In the genomic region with DNA sequence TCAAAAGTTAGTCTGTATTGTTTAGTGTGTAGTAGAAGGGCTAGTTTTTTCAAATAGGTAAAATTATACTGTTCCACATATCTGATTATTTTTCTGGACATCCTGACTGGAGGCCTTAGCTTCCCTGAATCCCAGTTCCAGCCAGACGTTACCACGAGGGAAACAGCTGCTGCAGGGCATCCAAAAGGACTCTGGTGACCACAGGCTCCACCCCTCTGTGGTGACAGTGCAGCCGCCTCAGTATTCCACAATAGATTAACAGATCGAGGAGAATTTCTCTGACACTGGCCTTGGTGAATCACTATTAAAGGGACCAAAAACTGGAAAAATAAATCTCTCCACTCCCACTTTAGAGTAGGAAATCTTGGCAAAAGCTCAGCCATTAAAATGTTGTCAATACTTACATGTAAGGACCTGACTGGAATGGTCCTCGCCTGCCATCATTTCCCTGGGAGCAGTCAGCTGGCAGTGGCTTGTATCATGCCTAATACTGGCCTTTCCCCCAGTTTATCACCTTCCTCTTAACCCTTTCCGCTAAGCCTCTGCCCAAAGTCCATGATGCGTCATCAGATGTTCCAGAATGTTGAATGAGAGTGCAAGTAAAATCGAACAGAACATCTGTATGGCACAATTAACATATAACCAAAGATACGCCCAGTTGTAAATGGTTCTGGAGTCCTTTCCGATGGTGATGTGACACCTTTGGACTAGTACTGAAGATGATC, we compare ENCODE assay signal across 20 cellular contexts. TPM values are rescaled to one million over a fixed set of nuclear protein-coding genes. Genes with fewer than 3 reads are reported as not detected.
A peak's percentile ranks its signal among the peaks of the same experiment; 100 is the strongest.
DNase-seq lines count a peak whose midpoint lies in the region; ATAC-seq, FAIRE-seq and TF ChIP-seq lines count a peak whose summit lies in the region.
"Had no signal": no experiment of that assay in that cellular context is flagged by ENCODE, and none has a peak within 500 bp of the region (broad histone marks: within the 10 kb centered on the region; RNA-seq: fewer than 3 reads in every experiment).

No MANE protein-coding gene starts in this region.

- H3K4me3 ChIP-seq in AG10803 (ENCODE audit: low read length) = no peak overlapping the region
- no peak overlapping the region for H3K4me3 ChIP-seq in HepG2 (replicated peaks in 1 of 3; ENCODE audit: insufficient read depth in 1 of 3, low read depth in 2 of 3, low read length in 3 of 3)
- H3K4me3 ChIP-seq: hepatocyte, right atrium auricular region, SK-N-MC had no signal

- peaks cover 5% of the 10 kb centered on the region for H3K27me3 Mint-ChIP-seq in type B pancreatic cell

- no peak overlapping the region for H3K4me3 Mint-ChIP-seq in type B pancreatic cell
- H3K4me3 Mint-ChIP-seq: activated CD4-positive, alpha-beta T cell treated with anti-CD3 and anti-CD28 coated beads, Interleukin-2, amount 10 ng/mL, durations not matched to agents 7 days and 5 days; activated naive CD4-positive, alpha-beta T cell treated with anti-CD3 and anti-CD28 coated beads, Interleukin-2, amount 50 U/mL, for 24 hours had no signal

- BruUV-seq in HepG2 (replicated peaks; lab: Mats Ljungman, UMichigan) = no TSS peak

- no peaks in the 10 kb centered on the region for H3K79me2 ChIP-seq in HepG2 (ENCODE audit: insufficient read depth, low read length)
- H3K79me2 ChIP-seq: hepatocyte had no signal

- H2AFZ ChIP-seq in HepG2 (ENCODE audit: low read length) = no peak overlapping the region
- H2AFZ ChIP-seq: hepatocyte had no signal

- in situ Hi-C loops in HepG2 (cut with HindIII; ENCODE audit: extremely low pct_ligation_motif_present, low pct_unique_long_range_greater_than_20kb) = no loop called here

- no peaks in the 10 kb centered on the region for H3K36me3 Mint-ChIP-seq in type B pancreatic cell
- H3K36me3 Mint-ChIP-seq: activated naive CD4-positive, alpha-beta T cell treated with anti-CD3 and anti-CD28 coated beads, Interleukin-2, amount 50 U/mL, for 24 hours had no signal

- no peak for FAIRE-seq in HepG2 (lab: Jason Lieb, UNC)
- FAIRE-seq: keratinocyte had no signal

- no peak for TF ChIP-seq POLR2A in HepG2 (IDR thresholded peaks at IDR 0.05; ENCODE audit: insufficient read depth in 1 of 2, low read depth in 2 of 2, low read length in 2 of 2)

- no peaks in the 10 kb centered on the region for H4K20me1 ChIP-seq in HepG2 (ENCODE audit: insufficient read depth, low read length)

- CTCF ChIA-PET in HepG2 (lab: Yijun Ruan, JAX; ENCODE audit: low intra/inter-chr PET ratio, low total read pairs) = no interaction called here

- H3K36me3 ChIP-seq in HepG2 (replicated peaks in 1 of 2; ENCODE audit: control insufficient read depth in 1 of 2, insufficient read depth in 2 of 2, low read length in 2 of 2) = peaks cover 0 to 5% of the 10 kb centered on the region in 2 experiments; a peak in 2 of 5 replicates
- H3K36me3 ChIP-seq: BE2C, right atrium auricular region had no signal

- no peak for TF ChIP-seq RAD21 in HepG2 (CRISPR knock-in tag; IDR thresholded peaks at IDR 0.05)

- intact Hi-C loops in HepG2 (cut with micrococcal nuclease; ENCODE audit: unreplicated experiment) = no loop called here

- peak; percentile 32 for DNase-seq in AG10803 (ENCODE audit: low read depth)
- DNase-seq in H4 (ENCODE audit: low spot score) = peak; percentile 71
- peak; percentile 45 for DNase-seq in astrocyte of the hippocampus (ENCODE audit: low read depth, low spot score)
- DNase-seq in HepG2 (ENCODE audit: low spot score) = no peak
- DNase-seq in type B pancreatic cell (ENCODE audit: extremely low spot score, unreplicated experiment) = no peak
- DNase-seq in dermis blood vessel endothelial cell = no peak
- DNase-seq in DMS79 treated with DMSO at 0.1 percent for 48 hours (lab: John Stamatoyannopoulos, UW) = no peak
- DNase-seq: activated CD4-positive, alpha-beta T cell treated with anti-CD3 and anti-CD28 coated beads, Interleukin-2, amount 10 ng/mL, durations not matched to agents 7 days and 5 days; BE2C; KBM-7; NCI-H1092; NCI-H2171 treated with DMSO at 0.1 percent for 48 hours had no signal

- no peak overlapping the region for H3K9ac ChIP-seq in HepG2 (ENCODE audit: insufficient read depth, low read depth, low read length)

- no peak overlapping the region for H3K27ac ChIP-seq in HepG2 (ENCODE audit: extremely low read length, insufficient read depth, low read length)
- H3K27ac ChIP-seq: hepatocyte, HL-60, right atrium auricular region, SK-N-MC had no signal

- no peak for TF ChIP-seq CTCF in AG10803 (conservative IDR thresholded peaks at IDR 0.05; ENCODE audit: low read length)
- TF ChIP-seq CTCF in HepG2 (CRISPR knock-in tag; IDR thresholded peaks at IDR 0.05) = no peak
- TF ChIP-seq CTCF in type B pancreatic cell (conservative IDR thresholded peaks at IDR 0.05) = no peak

- no peaks in the 10 kb centered on the region for H3K9me3 Mint-ChIP-seq in type B pancreatic cell
- H3K9me3 Mint-ChIP-seq: activated CD4-positive, alpha-beta T cell treated with anti-CD3 and anti-CD28 coated beads, Interleukin-2, amount 10 ng/mL, durations not matched to agents 7 days and 5 days; activated naive CD4-positive, alpha-beta T cell treated with anti-CD3 and anti-CD28 coated beads, Interleukin-2, amount 50 U/mL, for 24 hours had no signal

- H3K4me2 ChIP-seq in HepG2 (ENCODE audit: low read depth, low read length) = no peak overlapping the region
- H3K4me2 ChIP-seq: hepatocyte had no signal

- ATAC-seq in HepG2 (no peak), GM21381 (IDR thresholded peaks at IDR 0.05; ENCODE audit: unreplicated experiment) (no peak)
- ATAC-seq: esophagus mucosa had no signal

- TF ChIP-seq EP300 in HepG2 (IDR thresholded peaks at IDR 0.05; ENCODE audit: low read depth in 2 of 2, low read length in 2 of 2) (no peak), HepG2 (CRISPR knock-in tag; IDR thresholded peaks at IDR 0.05; ENCODE audit: borderline replicate concordance) (no peak)

- POLR2A ChIA-PET in HepG2 (lab: Yijun Ruan, JAX) = no interaction called here

- no peaks in the 10 kb centered on the region for H3K4me1 Mint-ChIP-seq in type B pancreatic cell (ENCODE audit: unreplicated experiment)
- H3K4me1 Mint-ChIP-seq: activated CD4-positive, alpha-beta T cell treated with anti-CD3 and anti-CD28 coated beads, Interleukin-2, amount 10 ng/mL, durations not matched to agents 7 days and 5 days; activated naive CD4-positive, alpha-beta T cell treated with anti-CD3 and anti-CD28 coated beads, Interleukin-2, amount 50 U/mL, for 24 hours had no signal

- H3K4me1 ChIP-seq in HepG2 (ENCODE audit: insufficient read depth, low read length) = no peaks in the 10 kb centered on the region
- H3K4me1 ChIP-seq: BE2C, right atrium auricular region had no signal

- WGBS in HepG2 (ENCODE audit: low lambda C conversion rate) = 90% methylated on average over 10 of the region's 10 CpGs

- no peaks in the 10 kb centered on the region for H3K9me3 ChIP-seq in HepG2 (ENCODE audit: low read length)
- H3K9me3 ChIP-seq: BE2C, right atrium auricular region had no signal

- H3K27ac Mint-ChIP-seq in type B pancreatic cell = no peak overlapping the region
- H3K27ac Mint-ChIP-seq: activated CD4-positive, alpha-beta T cell treated with anti-CD3 and anti-CD28 coated beads, Interleukin-2, amount 10 ng/mL, durations not matched to agents 7 days and 5 days; activated naive CD4-positive, alpha-beta T cell treated with anti-CD3 and anti-CD28 coated beads, Interleukin-2, amount 50 U/mL, for 24 hours had no signal

- no peaks in the 10 kb centered on the region for H3K27me3 ChIP-seq in HepG2 (ENCODE audit: control insufficient read depth in 1 of 2, insufficient read depth in 2 of 2, low read length in 2 of 2)
- H3K27me3 ChIP-seq: BE2C, hepatocyte, right atrium auricular region had no signal

TF ChIP-seq in HepG2, 621 proteins besides CTCF, POLR2A, EP300 and RAD21:
- TF ChIP-seq AHR (CRISPR knock-in tag; IDR thresholded peaks at IDR 0.05) (no peak), ZNF652 (CRISPR knock-in tag; IDR thresholded peaks at IDR 0.05; ENCODE audit: borderline replicate concordance, low read depth) (0 out of 2 replicates have a peak, but pooled peaks have one; percentile 26)

RNA-seq across cellular contexts. Expression of gene ENO4, which starts 31.6 kb away (rescaled TPM):
- 0.17 and 0.58 TPM in 2 replicates for total RNA-seq in H4 (2014; rRNA removed; shearing (Covaris generic))
- total RNA-seq in HepG2 (2016; rRNA removed; fragmentation: Illumina TruSeq; extraction: Trizol) = not detected in 2 replicates
- not detected in 2 replicates for total RNA-seq in HepG2 (2016; cell fraction: cytosol; rRNA removed; fragmentation: Illumina TruSeq; extraction: Trizol; ENCODE audit: low read depth)
- total RNA-seq in HepG2 (2016; cell fraction: insoluble cytoplasmic fraction; rRNA removed; fragmentation: Illumina TruSeq; extraction: Trizol) = not detected in 2 replicates
- not detected in 2 replicates for total RNA-seq in HepG2 (2016; cell fraction: membrane; rRNA removed; fragmentation: Illumina TruSeq; extraction: Trizol)
- total RNA-seq in HepG2 (2016; cell fraction: nucleus; rRNA removed; fragmentation: Illumina TruSeq; extraction: Trizol) = not detected in 2 replicates
- not detected in 2 replicates for polyA plus RNA-seq in HepG2 (2011; rRNA removed)
- not detected in 2 replicates for polyA plus RNA-seq in HepG2 (2011; cell fraction: cytosol; rRNA removed)
- polyA plus RNA-seq in HepG2 (2011; cell fraction: nucleus; rRNA removed) = not detected in 2 replicates
- polyA plus RNA-seq in HepG2 (2012) = 0.21 TPM in 1 of 2 replicates, not detected in the other
- polyA plus RNA-seq in HepG2 (2016; cell fraction: cytosol; fragmentation: Illumina TruSeq; extraction: Trizol; ENCODE audit: low read depth) = not detected in 2 replicates
- not detected in 2 replicates for polyA plus RNA-seq in HepG2 (2016; cell fraction: insoluble cytoplasmic fraction; fragmentation: Illumina TruSeq; extraction: Trizol; ENCODE audit: low read depth)
- not detected in 2 replicates for polyA plus RNA-seq in HepG2 (2016; cell fraction: membrane; fragmentation: Illumina TruSeq; extraction: Trizol; ENCODE audit: low read depth)
- not detected in 2 replicates for polyA plus RNA-seq in HepG2 (2016; cell fraction: nucleus; fragmentation: Illumina TruSeq; extraction: Trizol; ENCODE audit: insufficient read depth, low read depth)
- not detected in 2 replicates for polyA minus RNA-seq in HepG2 (2011; rRNA and poly(A)+ RNA removed; ENCODE audit: low replicate concordance)
- not detected in 2 replicates for polyA minus RNA-seq in HepG2 (2011; cell fraction: cytosol; rRNA and poly(A)+ RNA removed)
- polyA minus RNA-seq in HepG2 (2011; cell fraction: nucleus; rRNA and poly(A)+ RNA removed) = not detected in 2 replicates
- 1.4 and 4.4 TPM in 2 replicates for total RNA-seq in type B pancreatic cell (ENCODE audit: low replicate concordance)
- not detected in 2 replicates for total RNA-seq in dermis blood vessel endothelial cell
- total RNA-seq: activated CD4-positive, alpha-beta T cell treated with anti-CD3 and anti-CD28 coated beads, Interleukin-2, amount 10 ng/mL, durations not matched to agents 7 days and 5 days; esophagus mucosa had no signal

Comparison
In these comparisons a context has a peak if more than half of its experiments do, and no peak if none do; other contexts are left out.
1. DNase-seq: peak in AG10803 (single experiment), H4 (single experiment) and astrocyte of the hippocampus (single experiment); none in HepG2 (single experiment), type B pancreatic cell (single experiment), dermis blood vessel endothelial cell (single experiment) and DMS79 treated with DMSO at 0.1 percent for 48 hours (single experiment).